Comparison of ENCODE assay signal across 35 cellular contexts in the genomic region with DNA sequence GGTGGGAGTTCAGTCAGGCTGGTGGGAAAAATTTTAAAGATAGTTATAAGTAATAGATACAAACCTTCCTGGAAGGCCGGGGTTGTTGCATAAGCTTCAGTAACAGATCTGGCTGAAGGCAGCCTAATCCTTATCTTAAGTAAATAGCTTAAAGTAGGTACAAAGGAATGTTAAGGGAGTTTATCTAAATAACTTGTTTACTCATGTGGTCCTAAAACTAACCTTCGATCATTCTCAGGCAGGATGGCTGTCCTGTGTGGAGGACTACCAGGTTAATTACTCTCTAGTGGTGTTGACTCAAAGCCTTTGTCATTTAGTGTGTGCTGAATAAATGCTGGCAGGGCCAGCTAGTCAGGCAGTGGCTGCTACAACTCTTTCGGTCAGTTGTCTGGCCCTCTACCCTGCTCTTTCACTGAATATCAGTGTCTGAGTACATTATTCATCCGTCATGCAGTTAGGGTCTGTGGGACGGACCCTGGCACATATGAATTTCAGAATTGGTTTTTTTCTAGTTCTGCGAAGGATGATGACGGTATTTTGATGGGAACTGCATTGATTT.
"Had no signal": no experiment of that assay in that cellular context is flagged by ENCODE, and none has a peak within 500 bp of the region (broad histone marks: within the 10 kb centered on the region; RNA-seq: fewer than 3 reads in every experiment).

No MANE protein-coding gene starts in this region.

- ATAC-seq: activated CD4-positive, alpha-beta T cell treated with anti-CD3 and anti-CD28 coated beads for 36 hours; activated CD8-positive, alpha-beta memory T cell treated with anti-CD3 and anti-CD28 coated beads, Interleukin-2, amount 10 ng/mL, durations not matched to agents 7 days and 5 days; activated CD8-positive, alpha-beta T cell treated with anti-CD3 and anti-CD28 coated beads, Interleukin-2, amount 10 ng/mL, durations not matched to agents 7 days and 5 days; activated naive CD4-positive, alpha-beta T cell treated with anti-CD3 and anti-CD28 coated beads, Interleukin-2, amount 50 U/mL, for 72 hours; T-helper 17 cell had no signal

- H3K27ac Mint-ChIP-seq: activated CD4-positive, alpha-beta memory T cell treated with anti-CD3 and anti-CD28 coated beads for 36 hours; activated CD4-positive, alpha-beta T cell treated with anti-CD3 and anti-CD28 coated beads for 36 hours; activated CD4-positive, alpha-beta T cell treated with anti-CD3 and anti-CD28 coated beads, Interleukin-2, amount 10 ng/mL, durations not matched to agents 24 days and 14 days; activated CD8-positive, alpha-beta memory T cell treated with anti-CD3 and anti-CD28 coated beads, Interleukin-2, amount 10 ng/mL, durations not matched to agents 7 days and 5 days; activated CD8-positive, alpha-beta T cell treated with anti-CD3 and anti-CD28 coated beads, Interleukin-2, amount 10 ng/mL, durations not matched to agents 7 days and 5 days; activated naive CD4-positive, alpha-beta T cell treated with anti-CD3 and anti-CD28 coated beads, Interleukin-2, amount 10 ng/mL, durations not matched to agents 7 days and 5 days; activated naive CD4-positive, alpha-beta T cell treated with anti-CD3 and anti-CD28 coated beads, Interleukin-2, amount 50 U/mL, for 72 hours; activated naive CD8-positive, alpha-beta T cell treated with anti-CD3 and anti-CD28 coated beads, Interleukin-2, amount 10 ng/mL, durations not matched to agents 7 days and 5 days; dendritic cell treated with granulocyte-macrophage colony-stimulating factor and Interleukin-4, amounts not matched to agents 40 ng/mL and 50 ng/mL, for 4 days; T-helper 17 cell; T-helper 2 cell treated with Interferon-gamma antibody and Interleukin-4, amounts not matched to agents 5 μg/mL and 100 μg/mL, for 36 hours had no signal

- H3K36me3 ChIP-seq: brain microvascular endothelial cell had no signal

- H3K27me3 ChIP-seq: brain microvascular endothelial cell, dorsolateral prefrontal cortex had no signal

- H3K9me3 Mint-ChIP-seq: central memory CD8-positive, alpha-beta T cell had no signal

- FAIRE-seq: astrocyte, bronchial epithelial cell, endometrium, endothelial cell of umbilical vein, frontal cortex had no signal

- H3K4me3 ChIP-seq: coronary artery, dorsolateral prefrontal cortex had no signal

- H3K27me3 Mint-ChIP-seq: activated CD4-positive, alpha-beta memory T cell treated with anti-CD3 and anti-CD28 coated beads for 36 hours; activated CD4-positive, alpha-beta T cell treated with anti-CD3 and anti-CD28 coated beads for 36 hours; activated CD4-positive, alpha-beta T cell treated with anti-CD3 and anti-CD28 coated beads, Interleukin-2, amount 10 ng/mL, durations not matched to agents 24 days and 14 days; activated CD8-positive, alpha-beta memory T cell treated with anti-CD3 and anti-CD28 coated beads, Interleukin-2, amount 10 ng/mL, durations not matched to agents 7 days and 5 days; activated naive CD4-positive, alpha-beta T cell treated with anti-CD3 and anti-CD28 coated beads, Interleukin-2, amount 10 ng/mL, durations not matched to agents 7 days and 5 days; central memory CD8-positive, alpha-beta T cell; dendritic cell treated with granulocyte-macrophage colony-stimulating factor and Interleukin-4, amounts not matched to agents 40 ng/mL and 50 ng/mL, for 4 days; T-helper 17 cell had no signal

- H3K4me3 Mint-ChIP-seq: activated CD4-positive, alpha-beta memory T cell treated with anti-CD3 and anti-CD28 coated beads for 36 hours; activated CD4-positive, alpha-beta T cell treated with anti-CD3 and anti-CD28 coated beads for 36 hours; activated CD4-positive, alpha-beta T cell treated with anti-CD3 and anti-CD28 coated beads, Interleukin-2, amount 10 ng/mL, durations not matched to agents 24 days and 14 days; activated CD8-positive, alpha-beta memory T cell treated with anti-CD3 and anti-CD28 coated beads, Interleukin-2, amount 10 ng/mL, durations not matched to agents 7 days and 5 days; activated CD8-positive, alpha-beta T cell treated with anti-CD3 and anti-CD28 coated beads, Interleukin-2, amount 10 ng/mL, durations not matched to agents 7 days and 5 days; activated naive CD4-positive, alpha-beta T cell treated with anti-CD3 and anti-CD28 coated beads, Interleukin-2, amount 10 ng/mL, durations not matched to agents 7 days and 5 days; activated naive CD8-positive, alpha-beta T cell treated with anti-CD3 and anti-CD28 coated beads, Interleukin-2, amount 10 ng/mL, durations not matched to agents 7 days and 5 days; central memory CD8-positive, alpha-beta T cell; dendritic cell treated with granulocyte-macrophage colony-stimulating factor and Interleukin-4, amounts not matched to agents 40 ng/mL and 50 ng/mL, for 4 days; T-helper 17 cell; T-helper 2 cell treated with Interferon-gamma antibody and Interleukin-4, amounts not matched to agents 5 μg/mL and 100 μg/mL, for 36 hours had no signal

- DNase-seq: activated CD4-positive, alpha-beta memory T cell treated with anti-CD3 and anti-CD28 coated beads for 36 hours; activated CD4-positive, alpha-beta T cell treated with anti-CD3 and anti-CD28 coated beads for 36 hours; activated CD4-positive, alpha-beta T cell treated with anti-CD3 and anti-CD28 coated beads, Interleukin-2, amount 10 ng/mL, durations not matched to agents 24 days and 14 days; activated CD4-positive, CD25-positive, alpha-beta regulatory T cell; activated CD4-positive, CD25-positive, alpha-beta regulatory T cell treated with anti-CD3 and anti-CD28 coated beads, Interleukin-2, amount 50 U/mL, for 72 hours; activated CD8-positive, alpha-beta memory T cell treated with anti-CD3 and anti-CD28 coated beads, Interleukin-2, amount 10 ng/mL, durations not matched to agents 7 days and 5 days; activated CD8-positive, alpha-beta memory T cell treated with anti-CD3 and anti-CD28 coated beads, Interleukin-2, amount 50 U/mL, for 4 hours; activated CD8-positive, alpha-beta T cell treated with anti-CD3 and anti-CD28 coated beads, Interleukin-2, amount 10 ng/mL, durations not matched to agents 7 days and 5 days; activated gamma-delta T cell; activated naive CD4-positive, alpha-beta T cell; activated naive CD4-positive, alpha-beta T cell treated with anti-CD3 and anti-CD28 coated beads, Interleukin-2, amount 10 ng/mL, durations not matched to agents 7 days and 5 days; activated naive CD8-positive, alpha-beta T cell treated with anti-CD3 and anti-CD28 coated beads, Interleukin-2, amount 10 ng/mL, durations not matched to agents 7 days and 5 days; activated T-cell treated with anti-CD3 and anti-CD28 coated beads, Interleukin-2, amount 50 U/mL, for 1 hour; activated T-cell treated with anti-CD3 and anti-CD28 coated beads, Interleukin-2, amount 50 U/mL, for 48 hours; amniotic stem cell; anterior cingulate cortex; brain microvascular endothelial cell; dorsolateral prefrontal cortex; effector memory CD4-positive, alpha-beta T cell; foreskin fibroblast; head of caudate nucleus; hippocampal formation; T-helper 17 cell; T1000 had no signal

- H3K27ac ChIP-seq: brain microvascular endothelial cell, coronary artery, dorsolateral prefrontal cortex, epithelial cell of prostate had no signal
